7 cellular contexts compared by ENCODE assay signal in the genomic region with DNA sequence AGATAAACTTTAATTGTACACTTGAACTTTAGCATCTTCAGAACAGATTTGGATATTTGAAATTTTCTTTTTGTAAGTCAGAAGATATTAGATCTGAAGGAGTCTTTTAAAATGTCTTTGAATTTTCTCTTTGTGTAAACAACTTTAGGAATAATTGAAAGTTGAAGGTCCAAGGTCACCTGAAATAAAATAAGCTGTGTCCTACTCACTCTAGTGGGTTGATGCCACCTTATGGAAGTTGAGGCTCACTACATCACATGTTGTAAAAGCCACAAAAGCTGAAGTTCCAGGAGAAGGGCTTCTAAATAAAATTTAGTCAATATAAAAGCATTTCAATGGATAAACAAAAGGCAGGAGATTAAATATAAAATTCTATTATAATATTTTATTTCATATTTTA.
DNase-seq lines count a peak whose midpoint lies in the region; ATAC-seq and TF ChIP-seq lines count a peak whose summit lies in the region.

No MANE protein-coding gene starts in this region.

- no peak overlapping the region for H3K4me3 Mint-ChIP-seq in neural progenitor cell

- DNase-seq in GM12864 (ENCODE audit: low read depth), result no peak
- DNase-seq in body of pancreas, result peak in 1 of 4 donors; percentile 6
- peak; percentile 39 for DNase-seq in neural progenitor cell (ENCODE audit: low spot score)
- no peak for DNase-seq in HuH-7 (ENCODE audit: low spot score)
- no peak for DNase-seq in activated effector memory CD4-positive, alpha-beta T cell treated with Interleukin-2 at 50 U/mL for 16 hours

- H3K27ac Mint-ChIP-seq in neural progenitor cell, result no peak overlapping the region

- no peak overlapping the region for H3K27ac ChIP-seq in body of pancreas
- H3K27ac ChIP-seq in neural progenitor cell, result no peak overlapping the region

- H3K27me3 ChIP-seq in Loucy (ENCODE audit: insufficient read depth, low read length, poor library complexity, severe bottlenecking), result no peaks in the 10 kb centered on the region
- H3K27me3 ChIP-seq in body of pancreas, result no peaks in the 10 kb centered on the region
- H3K27me3 ChIP-seq in neural progenitor cell, result no peaks in the 10 kb centered on the region

- H3K9ac ChIP-seq in Loucy (ENCODE audit: low read depth, low read length, poor library complexity, severe bottlenecking) (no peak overlapping the region), neural progenitor cell (no peak overlapping the region)

- no peaks in the 10 kb centered on the region for H3K9me3 Mint-ChIP-seq in neural progenitor cell

- H3K4me1 Mint-ChIP-seq in neural progenitor cell, result no peaks in the 10 kb centered on the region

- no peak overlapping the region for H2AFZ ChIP-seq in Loucy (ENCODE audit: low read length)
- H2AFZ ChIP-seq in neural progenitor cell (replicated peaks), result no peak overlapping the region

- ATAC-seq in GM21576 (IDR thresholded peaks at IDR 0.05; ENCODE audit: unreplicated experiment), result peak; percentile 64
- peak; percentile 56 for ATAC-seq in body of pancreas

- no peak overlapping the region for H3K4me3 ChIP-seq in GM12864 (ENCODE audit: low read depth, low read length)
- no peak overlapping the region for H3K4me3 ChIP-seq in Loucy (ENCODE audit: low read length, poor library complexity, severe bottlenecking)
- no peak overlapping the region for H3K4me3 ChIP-seq in body of pancreas
- H3K4me3 ChIP-seq in neural progenitor cell, result no peak overlapping the region

- no peaks in the 10 kb centered on the region for H3K27me3 Mint-ChIP-seq in neural progenitor cell (ENCODE audit: insufficient read depth, low read depth)

- intact Hi-C loops in body of pancreas (cut with DNase I), result no loop called here

- no peaks in the 10 kb centered on the region for H3K36me3 Mint-ChIP-seq in neural progenitor cell

- H3F3A ChIP-seq in Loucy (ENCODE audit: low read depth), result no peaks in the 10 kb centered on the region
- H3F3A ChIP-seq in neural progenitor cell (ENCODE audit: low read depth), result no peaks in the 10 kb centered on the region

- H3K9me2 ChIP-seq in Loucy (replicated peaks; ENCODE audit: low read depth, low read length), result no peaks in the 10 kb centered on the region

- H4K20me1 ChIP-seq in Loucy (ENCODE audit: insufficient read depth, low read length, poor library complexity, severe bottlenecking) (no peaks in the 10 kb centered on the region), neural progenitor cell (ENCODE audit: low read depth) (no peaks in the 10 kb centered on the region)

- H3K79me2 ChIP-seq in Loucy (ENCODE audit: insufficient read depth, low read length), result no peaks in the 10 kb centered on the region
- no peaks in the 10 kb centered on the region for H3K79me2 ChIP-seq in neural progenitor cell (ENCODE audit: low read depth)

- H3K36me3 ChIP-seq in Loucy (ENCODE audit: insufficient read depth, low read length), result no peaks in the 10 kb centered on the region
- H3K36me3 ChIP-seq in body of pancreas (replicated peaks in 1 of 2; ENCODE audit: insufficient read depth in 1 of 2, low read depth in 2 of 2), result no peaks in the 10 kb centered on the region
- H3K36me3 ChIP-seq in neural progenitor cell, result no peaks in the 10 kb centered on the region

- peak; percentile 44 for TF ChIP-seq CTCF in GM12864 (IDR thresholded peaks at IDR 0.05; ENCODE audit: low read depth, low read length, missing control alignments)
- peak; percentile 66 for TF ChIP-seq CTCF in Loucy (conservative IDR thresholded peaks at IDR 0.05; ENCODE audit: low read length)
- peak in 5 of 7 experiments; percentile 17 to 43 (median 30) for TF ChIP-seq CTCF in body of pancreas (IDR thresholded peaks at IDR 0.05)
- peak; percentile 66 for TF ChIP-seq CTCF in neural progenitor cell (IDR thresholded peaks at IDR 0.05)

- H3K4me2 ChIP-seq in Loucy (ENCODE audit: low read depth, low read length, poor library complexity, severe bottlenecking), result no peak overlapping the region
- H3K4me2 ChIP-seq in neural progenitor cell, result no peak overlapping the region

- TF ChIP-seq POLR2A in body of pancreas (IDR thresholded peaks at IDR 0.05), result no peak

- H3K9me3 ChIP-seq in Loucy (ENCODE audit: insufficient read depth, low read depth, low read length) (no peaks in the 10 kb centered on the region), body of pancreas (no peaks in the 10 kb centered on the region), neural progenitor cell (ENCODE audit: low read depth) (no peaks in the 10 kb centered on the region)

- H3K4me1 ChIP-seq in Loucy (ENCODE audit: insufficient read depth, low read length, poor library complexity, severe bottlenecking), result no peaks in the 10 kb centered on the region
- no peaks in the 10 kb centered on the region for H3K4me1 ChIP-seq in body of pancreas
- H3K4me1 ChIP-seq in neural progenitor cell, result no peaks in the 10 kb centered on the region
